ENCODE assay signal across 12 cellular contexts in genomic region chr19:6963937-6964336, GRCh38. TPM values are rescaled to one million over a fixed set of nuclear protein-coding genes. Genes with fewer than 3 reads are reported as not detected.
DNase-seq lines count a peak whose midpoint lies in the region; ATAC-seq and TF ChIP-seq lines count a peak whose summit lies in the region.
"Had no signal": no experiment of that assay in that cellular context is flagged by ENCODE, and none has a peak within 500 bp of the region (broad histone marks: within the 10 kb centered on the region; RNA-seq: fewer than 3 reads in every experiment).

No MANE protein-coding gene starts in this region.

- H3K27me3 ChIP-seq in Loucy (ENCODE audit: insufficient read depth, low read length, poor library complexity, severe bottlenecking): no peaks in the 10 kb centered on the region
- H3K27me3 ChIP-seq: uterus had no signal

- no peak for ATAC-seq in naive thymus-derived CD8-positive, alpha-beta T cell
- no peak for ATAC-seq in HG03095 (IDR thresholded peaks at IDR 0.05; ENCODE audit: unreplicated experiment)
- no peak for ATAC-seq in HG03354 (IDR thresholded peaks at IDR 0.05; ENCODE audit: poor library complexity, severe bottlenecking, unreplicated experiment)
- ATAC-seq: left cardiac atrium had no signal

- peak overlapping the region in 2 of 7 donors; percentile 55 to 83 for H3K27ac Mint-ChIP-seq in CD14-positive monocyte
- H3K27ac Mint-ChIP-seq in activated T-cell treated with anti-CD3 and anti-CD28 coated beads, Interleukin-2, amount 50 U/mL, for 24 hours: no peak overlapping the region
- no peak overlapping the region for H3K27ac Mint-ChIP-seq in naive thymus-derived CD8-positive, alpha-beta T cell
- no peak overlapping the region for H3K27ac Mint-ChIP-seq in glutamatergic neuron (ENCODE audit: unreplicated experiment)
- H3K27ac Mint-ChIP-seq: activated naive CD4-positive, alpha-beta T cell treated with anti-CD3 and anti-CD28 coated beads, Interleukin-2, amount 50 U/mL, for 24 hours had no signal

- H3F3A ChIP-seq in Loucy (ENCODE audit: low read depth): no peaks in the 10 kb centered on the region

- no peaks in the 10 kb centered on the region for H3K4me1 ChIP-seq in Loucy (ENCODE audit: insufficient read depth, low read length, poor library complexity, severe bottlenecking)
- H3K4me1 ChIP-seq: uterus had no signal

- H3K4me3 Mint-ChIP-seq in CD14-positive monocyte (no peak overlapping the region), glutamatergic neuron (ENCODE audit: unreplicated experiment) (no peak overlapping the region)
- no peak overlapping the region for H3K4me3 Mint-ChIP-seq in activated T-cell treated with anti-CD3 and anti-CD28 coated beads, Interleukin-2, amount 50 U/mL, for 24 hours
- H3K4me3 Mint-ChIP-seq in naive thymus-derived CD8-positive, alpha-beta T cell: no peak overlapping the region
- H3K4me3 Mint-ChIP-seq: activated naive CD4-positive, alpha-beta T cell treated with anti-CD3 and anti-CD28 coated beads, Interleukin-2, amount 50 U/mL, for 24 hours had no signal

- H3K4me3 ChIP-seq in Loucy (ENCODE audit: low read length, poor library complexity, severe bottlenecking): no peak overlapping the region
- H3K4me3 ChIP-seq: uterus had no signal

- H3K9ac ChIP-seq in Loucy (ENCODE audit: low read depth, low read length, poor library complexity, severe bottlenecking): no peak overlapping the region

- H3K4me2 ChIP-seq in Loucy (ENCODE audit: low read depth, low read length, poor library complexity, severe bottlenecking): no peak overlapping the region

- intact Hi-C loops in CD14-positive monocyte (cut with micrococcal nuclease): no loop called here

- H3K36me3 Mint-ChIP-seq in CD14-positive monocyte: peaks cover 0 to 1% of the 10 kb centered on the region in 2 donors
- H3K36me3 Mint-ChIP-seq in activated T-cell treated with anti-CD3 and anti-CD28 coated beads, Interleukin-2, amount 50 U/mL, for 24 hours (ENCODE audit: low read depth): peaks cover 5% of the 10 kb centered on the region
- no peaks in the 10 kb centered on the region for H3K36me3 Mint-ChIP-seq in naive thymus-derived CD8-positive, alpha-beta T cell
- H3K36me3 Mint-ChIP-seq in glutamatergic neuron (ENCODE audit: unreplicated experiment): no peaks in the 10 kb centered on the region

- no peaks in the 10 kb centered on the region for H3K9me2 ChIP-seq in Loucy (replicated peaks; ENCODE audit: low read depth, low read length)

- DNase-seq in CD14-positive monocyte (ENCODE audit: low spot score) (no peak), glutamatergic neuron (no peak), NCI-H2196 treated with DMSO at 0.1 percent for 48 hours (lab: John Stamatoyannopoulos, UW; ENCODE audit: unreplicated experiment) (no peak)
- DNase-seq in activated T-cell treated with anti-CD3 and anti-CD28 coated beads, Interleukin-2, amount 50 U/mL, for 24 hours: peak; percentile 59
- peak in 9 of 10 donors; percentile 1 to 41 (median 22) for DNase-seq in naive thymus-derived CD8-positive, alpha-beta T cell
- DNase-seq: GDM1, left cardiac atrium, uterus had no signal

- no peaks in the 10 kb centered on the region for H3K9me3 ChIP-seq in Loucy (ENCODE audit: insufficient read depth, low read depth, low read length)
- H3K9me3 ChIP-seq: uterus had no signal

- peaks cover 21% of the 10 kb centered on the region for H3K4me1 Mint-ChIP-seq in CD14-positive monocyte
- peaks cover 4% of the 10 kb centered on the region for H3K4me1 Mint-ChIP-seq in activated T-cell treated with anti-CD3 and anti-CD28 coated beads, Interleukin-2, amount 50 U/mL, for 24 hours (ENCODE audit: low read depth)
- H3K4me1 Mint-ChIP-seq in naive thymus-derived CD8-positive, alpha-beta T cell: peaks cover 4 to 9% (median 8%) of the 10 kb centered on the region in 4 donors
- no peaks in the 10 kb centered on the region for H3K4me1 Mint-ChIP-seq in glutamatergic neuron (ENCODE audit: low read depth, unreplicated experiment)

- no peaks in the 10 kb centered on the region for H3K79me2 ChIP-seq in Loucy (ENCODE audit: insufficient read depth, low read length)

- TF ChIP-seq CTCF in CD14-positive monocyte (IDR thresholded peaks at IDR 0.05) (peak; percentile 65), Loucy (conservative IDR thresholded peaks at IDR 0.05; ENCODE audit: low read length) (peak; percentile 79), glutamatergic neuron (IDR thresholded peaks at IDR 0.05; ENCODE audit: partially characterized antibody, unreplicated experiment) (no peak)

- no peaks in the 10 kb centered on the region for H3K36me3 ChIP-seq in Loucy (ENCODE audit: insufficient read depth, low read length)
- H3K36me3 ChIP-seq: uterus had no signal

- H3K9me3 Mint-ChIP-seq in CD14-positive monocyte: peaks cover 0 to 7% (median 2%) of the 10 kb centered on the region in 7 donors
- H3K9me3 Mint-ChIP-seq in activated T-cell treated with anti-CD3 and anti-CD28 coated beads, Interleukin-2, amount 50 U/mL, for 24 hours: no peaks in the 10 kb centered on the region
- peaks cover 0 to 1% (median 0%) of the 10 kb centered on the region in 9 donors for H3K9me3 Mint-ChIP-seq in naive thymus-derived CD8-positive, alpha-beta T cell
- H3K9me3 Mint-ChIP-seq in glutamatergic neuron (ENCODE audit: unreplicated experiment): peaks cover 3% of the 10 kb centered on the region
- H3K9me3 Mint-ChIP-seq: activated naive CD4-positive, alpha-beta T cell treated with anti-CD3 and anti-CD28 coated beads, Interleukin-2, amount 50 U/mL, for 24 hours had no signal

- POLR2A ChIA-PET in naive thymus-derived CD8-positive, alpha-beta T cell (lab: Charles Lee): interaction anchor here (0.6 to 0.8 kb wide), 2 partner anchors 73 to 324 kb away, joined by 4 to 5 read pairs; no protein-coding TSS in a partner anchor

- peak overlapping the region; percentile 26; the same call in 1 of the 2 replicates for H2AFZ ChIP-seq in Loucy (ENCODE audit: low read length)

- H3K27me3 Mint-ChIP-seq in CD14-positive monocyte (ENCODE audit: low read depth in 3 of 3) (peaks cover 0 to 1% (median 0%) of the 10 kb centered on the region in 3 donors), glutamatergic neuron (ENCODE audit: unreplicated experiment) (peaks cover 2% of the 10 kb centered on the region)
- no peaks in the 10 kb centered on the region for H3K27me3 Mint-ChIP-seq in activated T-cell treated with anti-CD3 and anti-CD28 coated beads, Interleukin-2, amount 50 U/mL, for 24 hours
- no peaks in the 10 kb centered on the region for H3K27me3 Mint-ChIP-seq in naive thymus-derived CD8-positive, alpha-beta T cell
- H3K27me3 Mint-ChIP-seq: activated naive CD4-positive, alpha-beta T cell treated with anti-CD3 and anti-CD28 coated beads, Interleukin-2, amount 50 U/mL, for 24 hours had no signal

- H4K20me1 ChIP-seq in Loucy (ENCODE audit: insufficient read depth, low read length, poor library complexity, severe bottlenecking): no peaks in the 10 kb centered on the region

RNA-seq across cellular contexts. Expression of gene MBD3L2B, which starts 57.3 kb away (rescaled TPM):
- not detected for polyA plus RNA-seq in CD14-positive monocyte
- not detected for total RNA-seq in naive thymus-derived CD8-positive, alpha-beta T cell
- polyA plus RNA-seq in naive thymus-derived CD8-positive, alpha-beta T cell: not detected
- total RNA-seq in glutamatergic neuron (ENCODE audit: unreplicated experiment): 1.5 TPM
- total RNA-seq: left cardiac atrium, uterus had no signal

Comparison
In these comparisons a context has a peak if more than half of its experiments do, and no peak if none do; other contexts are left out.
1. DNase-seq: peak in activated T-cell treated with anti-CD3 and anti-CD28 coated beads, Interleukin-2, amount 50 U/mL, for 24 hours (single experiment) and naive thymus-derived CD8-positive, alpha-beta T cell (9 of 10); none in CD14-positive monocyte (single experiment), glutamatergic neuron (single experiment) and NCI-H2196 treated with DMSO at 0.1 percent for 48 hours (single experiment).